10 cellular contexts compared by ENCODE assay signal in genomic region chrX:124993735-124994134, GRCh38. TPM values are rescaled to one million over a fixed set of nuclear protein-coding genes. Genes with fewer than 3 reads are reported as not detected.
"Had no signal": no experiment of that assay in that cellular context is flagged by ENCODE, and none has a peak within 500 bp of the region (broad histone marks: within the 10 kb centered on the region; RNA-seq: fewer than 3 reads in every experiment).

No MANE protein-coding gene starts in this region.

- H3K4me3 ChIP-seq: GM23248, HAP-1 had no signal

- H3K9me3 Mint-ChIP-seq: HFFc6 had no signal

- H3K9ac ChIP-seq: GM23248 had no signal

- H3K27ac ChIP-seq: GM23248, HL-60 had no signal

- H3K36me3 ChIP-seq: HAP-1 had no signal

- H3K27ac Mint-ChIP-seq: HFFc6, IgD-negative memory B cell had no signal

- H3K4me1 Mint-ChIP-seq: IgD-negative memory B cell had no signal

- FAIRE-seq: HepG2 had no signal

- H3K9me3 ChIP-seq: HAP-1 had no signal

- H3K27me3 Mint-ChIP-seq: IgD-negative memory B cell had no signal

- H3K4me1 ChIP-seq: HAP-1 had no signal

- DNase-seq: GM23248, GOT3, H7, HFFc6, KBM-7 had no signal

- H3K4me3 Mint-ChIP-seq: HFFc6, IgD-negative memory B cell had no signal

- ATAC-seq: HCT116, HepG2 had no signal

- H2AFZ ChIP-seq: GM23248 had no signal

- H3K36me3 Mint-ChIP-seq: IgD-negative memory B cell had no signal

RNA-seq across cellular contexts. Expression of gene TENM1, which starts 30.1 kb away (rescaled TPM):
- total RNA-seq: GM23248, HFFc6 had no signal
- polyA plus RNA-seq: GM23248 had no signal
